Comparison of ENCODE assay signal across 16 cellular contexts in the genomic region with DNA sequence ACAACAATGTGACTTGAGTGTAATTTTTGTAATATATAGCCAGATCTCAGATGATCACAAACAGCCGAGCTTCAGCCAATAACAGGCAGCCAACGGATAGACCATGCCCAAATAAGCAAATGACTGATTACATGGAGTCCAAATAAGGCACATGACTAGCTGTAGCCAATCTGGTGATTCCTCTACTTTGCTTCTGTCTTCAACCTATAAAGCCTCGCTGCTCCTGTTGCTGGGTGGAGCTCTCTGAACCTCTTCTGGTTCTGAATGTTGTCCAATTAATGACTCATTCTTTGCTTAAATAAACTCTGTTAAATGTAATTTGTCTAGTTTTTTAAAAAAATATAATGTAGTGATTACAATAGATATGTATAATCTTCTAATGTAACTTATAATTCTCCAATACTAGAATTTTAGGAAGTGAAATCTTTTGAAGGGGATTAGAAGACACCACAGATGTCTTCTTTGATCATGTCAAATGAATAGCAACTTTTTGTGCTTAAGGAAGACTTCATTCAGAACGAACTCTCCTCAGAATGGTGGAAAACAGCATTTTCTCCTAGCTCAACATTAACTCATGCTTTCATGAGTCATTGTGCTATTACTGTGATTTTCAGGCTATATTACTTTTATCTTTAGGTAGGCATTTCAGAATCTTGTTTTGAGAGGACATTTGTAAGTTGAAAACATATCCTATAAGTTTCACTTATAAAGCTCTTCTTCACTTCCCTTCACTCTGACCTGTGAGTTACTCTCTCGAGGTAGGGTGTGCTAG.
DNase-seq lines count a peak whose midpoint lies in the region; ATAC-seq, FAIRE-seq and TF ChIP-seq lines count a peak whose summit lies in the region.
"Had no signal": no experiment of that assay in that cellular context is flagged by ENCODE, and none has a peak within 500 bp of the region (broad histone marks: within the 10 kb centered on the region; RNA-seq: fewer than 3 reads in every experiment).

No MANE protein-coding gene starts in this region.

- no peak overlapping the region for H3K4me3 Mint-ChIP-seq in T-cell
- no peak overlapping the region for H3K4me3 Mint-ChIP-seq in activated T-cell treated with anti-CD3 and anti-CD28 coated beads, Interleukin-2, amount 50 U/mL, for 24 hours

- no CpG with 5 or more reads among the region's 5 CpGs for WGBS in mesendoderm (ENCODE audit: extremely low coverage, insufficient coverage, low lambda C conversion rate)

- no peak overlapping the region for H3K23ac ChIP-seq in mesendoderm (ENCODE audit: low read length)

- no peak overlapping the region for H3K56ac ChIP-seq in mesendoderm (ENCODE audit: low read length)

- H3K9me3 Mint-ChIP-seq in T-cell = no peaks in the 10 kb centered on the region
- no peaks in the 10 kb centered on the region for H3K9me3 Mint-ChIP-seq in activated T-cell treated with anti-CD3 and anti-CD28 coated beads, Interleukin-2, amount 50 U/mL, for 24 hours

- H3K79me2 ChIP-seq in mesendoderm (ENCODE audit: control insufficient read depth, insufficient read depth, low read length) = no peaks in the 10 kb centered on the region

- no peaks in the 10 kb centered on the region for H3K27me3 ChIP-seq in mesendoderm (ENCODE audit: insufficient read depth, low read length, poor library complexity)
- H3K27me3 ChIP-seq: BE2C, gastroesophageal sphincter, suprapubic skin had no signal

- no peak overlapping the region for H3K18ac ChIP-seq in mesendoderm (ENCODE audit: low read length)

- H3K79me1 ChIP-seq in mesendoderm (ENCODE audit: low read length) = no peaks in the 10 kb centered on the region

- H2BK15ac ChIP-seq in mesendoderm (replicated peaks; ENCODE audit: low read depth) = no peak overlapping the region

- H3K4me1 Mint-ChIP-seq in T-cell = peaks cover 27 to 35% (median 30%) of the 10 kb centered on the region in 3 donors
- H3K4me1 Mint-ChIP-seq in activated T-cell treated with anti-CD3 and anti-CD28 coated beads, Interleukin-2, amount 50 U/mL, for 24 hours (ENCODE audit: low read depth) = peaks cover 29% of the 10 kb centered on the region

- no peak overlapping the region for H3K4me2 ChIP-seq in mesendoderm (ENCODE audit: low read length)

- no peak overlapping the region for H2AK5ac ChIP-seq in mesendoderm (ENCODE audit: low read length)

- no peak overlapping the region for H4K5ac ChIP-seq in mesendoderm (ENCODE audit: low read length)

- CTCF ChIA-PET in T-cell (lab: Charles Lee) = interaction anchor here in 1 of 2 donors (0.5 to 0.8 kb wide), 2 partner anchors 10 to 333 kb away, joined by 3 to 5 read pairs; no protein-coding TSS in a partner anchor

- H3K27me3 Mint-ChIP-seq in T-cell = no peaks in the 10 kb centered on the region
- no peaks in the 10 kb centered on the region for H3K27me3 Mint-ChIP-seq in activated T-cell treated with anti-CD3 and anti-CD28 coated beads, Interleukin-2, amount 50 U/mL, for 24 hours

- FAIRE-seq in D721Med (lab: Jason Lieb, UNC) = peak; percentile 80
- FAIRE-seq: endometrium had no signal

- H4K8ac ChIP-seq in mesendoderm (ENCODE audit: low read depth, low read length) = no peak overlapping the region

- no peak overlapping the region for H3K4ac ChIP-seq in mesendoderm (ENCODE audit: low read depth, low read length)

- H3K27ac Mint-ChIP-seq in T-cell = peak overlapping the region; percentile 63 to 68
- H3K27ac Mint-ChIP-seq in activated T-cell treated with anti-CD3 and anti-CD28 coated beads, Interleukin-2, amount 50 U/mL, for 24 hours = no peak overlapping the region

- TF ChIP-seq CTCF in D721Med (IDR thresholded peaks at IDR 0.05; ENCODE audit: insufficient read depth, missing control alignments) = no peak
- no peak for TF ChIP-seq CTCF in fibroblast of pulmonary artery (IDR thresholded peaks at IDR 0.05; ENCODE audit: low read length, missing control alignments)

- H3K27ac ChIP-seq in mesendoderm (ENCODE audit: low read depth, low read length) = no peak overlapping the region
- H3K27ac ChIP-seq: gastroesophageal sphincter, suprapubic skin had no signal

- H2BK120ac ChIP-seq in mesendoderm (ENCODE audit: low read depth, low read length) = no peak overlapping the region

- DNase-seq in D721Med (ENCODE audit: insufficient read length, low spot score) = no peak
- DNase-seq in T-cell = no peak
- peak; percentile 57 for DNase-seq in fibroblast of pulmonary artery (ENCODE audit: low read depth)
- no peak for DNase-seq in activated T-cell treated with anti-CD3 and anti-CD28 coated beads, Interleukin-2, amount 50 U/mL, for 24 hours
- DNase-seq in mesendoderm = no peak
- no peak for DNase-seq in NOMO-1 (lab: John Stamatoyannopoulos, UW; ENCODE audit: unreplicated experiment in 2 of 2)
- DNase-seq: amygdala, BE2C, Calu3, left colon, NCI-H2029 had no signal

- ATAC-seq in HG03025 (IDR thresholded peaks at IDR 0.05; ENCODE audit: low FRiP score, unreplicated experiment) (peak; percentile 45), T-cell (replicated peaks in 1 of 4) (peak in 2 of 4 experiments; percentile 23 to 29), HG03457 (IDR thresholded peaks at IDR 0.05; ENCODE audit: unreplicated experiment) (no peak)
- ATAC-seq: gastroesophageal sphincter, left colon had no signal

- H3K4me3 ChIP-seq in fibroblast of pulmonary artery (replicated peaks; ENCODE audit: low read depth, low read length) = no peak overlapping the region
- no peak overlapping the region for H3K4me3 ChIP-seq in mesendoderm (ENCODE audit: low read length)
- H3K4me3 ChIP-seq: gastroesophageal sphincter, suprapubic skin had no signal

- no peaks in the 10 kb centered on the region for H3K36me3 Mint-ChIP-seq in T-cell
- H3K36me3 Mint-ChIP-seq in activated T-cell treated with anti-CD3 and anti-CD28 coated beads, Interleukin-2, amount 50 U/mL, for 24 hours (ENCODE audit: low read depth) = no peaks in the 10 kb centered on the region

- no peak overlapping the region for H3K9ac ChIP-seq in mesendoderm (ENCODE audit: low read length)

- no peaks in the 10 kb centered on the region for H3K36me3 ChIP-seq in mesendoderm (ENCODE audit: control insufficient read depth, insufficient read depth, low read length)
- H3K36me3 ChIP-seq: BE2C, gastroesophageal sphincter, suprapubic skin had no signal

- H3K4me1 ChIP-seq in mesendoderm (ENCODE audit: control insufficient read depth, low read depth, low read length) = no peaks in the 10 kb centered on the region
- H3K4me1 ChIP-seq: BE2C, gastroesophageal sphincter, suprapubic skin had no signal

- no peak overlapping the region for H2BK5ac ChIP-seq in mesendoderm (ENCODE audit: low read length)

- POLR2A ChIA-PET in T-cell (lab: Charles Lee) = no interaction called here
